ENCODE assay signal across 9 cellular contexts in genomic region chr2:68908392-68908970, GRCh38. TPM values are rescaled to one million over a fixed set of nuclear protein-coding genes. Genes with fewer than 3 reads are reported as not detected.
DNase-seq lines count a peak whose midpoint lies in the region; ATAC-seq and TF ChIP-seq lines count a peak whose summit lies in the region.
"Had no signal": no experiment of that assay in that cellular context is flagged by ENCODE, and none has a peak within 500 bp of the region (broad histone marks: within the 10 kb centered on the region; RNA-seq: fewer than 3 reads in every experiment).

No MANE protein-coding gene starts in this region.

- intact Hi-C loops in psoas muscle (cut with DNase I): no loop called here

- H3K27ac Mint-ChIP-seq in CD4-positive, CD25-positive, alpha-beta regulatory T cell: peak overlapping the region; percentile 83 to 95 (median 90)

- no peaks in the 10 kb centered on the region for H3K36me3 ChIP-seq in CD4-positive, CD25-positive, alpha-beta regulatory T cell (ENCODE audit: control insufficient read depth, insufficient read depth, low read length)
- no peaks in the 10 kb centered on the region for H3K36me3 ChIP-seq in psoas muscle (ENCODE audit: insufficient read depth in 1 of 2, low read depth in 1 of 2)
- H3K36me3 ChIP-seq: SJSA1 had no signal

- H3K9me3 Mint-ChIP-seq in CD4-positive, CD25-positive, alpha-beta regulatory T cell: peaks cover 0 to 1% (median 0%) of the 10 kb centered on the region in 7 donors

- peak overlapping the region; percentile 34 to 62 (median 50) for H3K4me3 Mint-ChIP-seq in CD4-positive, CD25-positive, alpha-beta regulatory T cell

- no peaks in the 10 kb centered on the region for H3K9me3 ChIP-seq in CD4-positive, CD25-positive, alpha-beta regulatory T cell (ENCODE audit: control insufficient read depth in 2 of 2, low read length in 2 of 2)
- peaks cover 5% of the 10 kb centered on the region for H3K9me3 ChIP-seq in psoas muscle
- H3K9me3 ChIP-seq: SJSA1 had no signal

- 30 to 36% (median 30%) methylated on average over 5 of the region's 5 CpGs for WGBS in psoas muscle, 3 donors

- H3K27me3 ChIP-seq in CD4-positive, CD25-positive, alpha-beta regulatory T cell (ENCODE audit: control insufficient read depth, insufficient read depth, low read length): no peaks in the 10 kb centered on the region
- H3K27me3 ChIP-seq in psoas muscle (ENCODE audit: insufficient read depth in 3 of 3, low read length in 2 of 3): no peaks in the 10 kb centered on the region
- H3K27me3 ChIP-seq: SJSA1 had no signal

- DNase-seq in CD4-positive, CD25-positive, alpha-beta regulatory T cell: peak; percentile 78 to 98 (median 89)
- DNase-seq in NOMO-1 (lab: John Stamatoyannopoulos, UW; ENCODE audit: unreplicated experiment in 2 of 2): peak; percentile 88 to 97
- peak; percentile 62 for DNase-seq in activated CD8-positive, alpha-beta memory T cell treated with anti-CD3 and anti-CD28 coated beads, Interleukin-2, amount 50 U/mL, for 1 hour (ENCODE audit: extremely low read depth)
- peak; percentile 57 for DNase-seq in fibroblast of peridontal ligament (ENCODE audit: extremely low read depth)
- peak; percentile 69 to 80 for DNase-seq in psoas muscle
- no peak for DNase-seq in NCI-H82 (lab: John Stamatoyannopoulos, UW)

- peak overlapping the region; percentile 88 for H3K27ac ChIP-seq in CD4-positive, CD25-positive, alpha-beta regulatory T cell (ENCODE audit: insufficient read depth, low read length, poor library complexity, severe bottlenecking)
- no peak overlapping the region for H3K27ac ChIP-seq in psoas muscle
- H3K27ac ChIP-seq: SJSA1 had no signal

- H3K36me3 Mint-ChIP-seq in CD4-positive, CD25-positive, alpha-beta regulatory T cell: no peaks in the 10 kb centered on the region

- TF ChIP-seq CTCF in psoas muscle (IDR thresholded peaks at IDR 0.05): no peak

- no peaks in the 10 kb centered on the region for H3K27me3 Mint-ChIP-seq in CD4-positive, CD25-positive, alpha-beta regulatory T cell

- H3K4me1 Mint-ChIP-seq in CD4-positive, CD25-positive, alpha-beta regulatory T cell: peaks cover 17 to 42% (median 35%) of the 10 kb centered on the region in 4 donors

- peak; percentile 97 for ATAC-seq in CD4-positive, CD25-positive, alpha-beta regulatory T cell (ENCODE audit: low read depth in 2 of 2)
- ATAC-seq in GM19452 (IDR thresholded peaks at IDR 0.05; ENCODE audit: unreplicated experiment) (peak; percentile 94), HG03520 (IDR thresholded peaks at IDR 0.05; ENCODE audit: unreplicated experiment) (peak; percentile 95), psoas muscle (peak; percentile 54 to 67 (median 62))

- peak overlapping the region; percentile 61 for H3K4me3 ChIP-seq in CD4-positive, CD25-positive, alpha-beta regulatory T cell (ENCODE audit: low read depth, low read length)
- no peak overlapping the region for H3K4me3 ChIP-seq in psoas muscle
- H3K4me3 ChIP-seq: SJSA1 had no signal

- H3K4me1 ChIP-seq in CD4-positive, CD25-positive, alpha-beta regulatory T cell (ENCODE audit: control insufficient read depth, insufficient read depth, low read length, poor library complexity, severe bottlenecking): peaks cover 55% of the 10 kb centered on the region
- H3K4me1 ChIP-seq in psoas muscle: no peaks in the 10 kb centered on the region

RNA-seq across cellular contexts. Expression of gene BMP10, which starts 37.3 kb away (rescaled TPM):
- 0.57 TPM for total RNA-seq in CD4-positive, CD25-positive, alpha-beta regulatory T cell
- polyA plus RNA-seq in CD4-positive, CD25-positive, alpha-beta regulatory T cell: not detected
- total RNA-seq in psoas muscle: under 1 TPM in 2 of 4 donors, not detected in 2; 0.17 to 0.27 TPM
- polyA plus RNA-seq in psoas muscle: not detected
- total RNA-seq: SJSA1 had no signal

RNA-seq across cellular contexts. Expression of gene GKN2, which starts 44.2 kb away (rescaled TPM):
- total RNA-seq in CD4-positive, CD25-positive, alpha-beta regulatory T cell: not detected
- polyA plus RNA-seq in CD4-positive, CD25-positive, alpha-beta regulatory T cell: not detected
- total RNA-seq in psoas muscle: not detected
- not detected for polyA plus RNA-seq in psoas muscle
- total RNA-seq: SJSA1 had no signal
